Comparison of ENCODE assay signal across 17 cellular contexts in the genomic region with DNA sequence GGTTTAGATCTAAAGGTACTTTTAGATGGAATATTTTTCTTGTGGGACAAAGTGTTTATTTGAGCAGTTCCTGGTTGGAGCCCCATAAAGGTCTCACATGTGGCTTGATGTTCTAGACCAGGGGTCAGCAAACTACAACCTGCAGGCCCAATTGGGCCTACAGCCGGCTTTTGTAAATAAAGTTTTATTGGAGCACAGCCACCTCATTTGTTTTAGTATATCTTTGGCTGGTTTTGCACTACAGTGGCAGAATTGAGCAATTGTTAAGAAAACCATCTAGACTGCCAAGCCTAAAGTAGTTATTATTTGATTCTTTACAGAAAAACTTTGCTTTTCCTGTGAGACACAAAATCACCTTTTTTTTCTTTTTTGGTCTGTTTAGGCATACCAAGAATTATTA. TPM values are rescaled to one million over a fixed set of nuclear protein-coding genes. Genes with fewer than 3 reads are reported as not detected.
DNase-seq lines count a peak whose midpoint lies in the region; ATAC-seq, FAIRE-seq and TF ChIP-seq lines count a peak whose summit lies in the region.
"Had no signal": no experiment of that assay in that cellular context is flagged by ENCODE, and none has a peak within 500 bp of the region (broad histone marks: within the 10 kb centered on the region; RNA-seq: fewer than 3 reads in every experiment).

No MANE protein-coding gene starts in this region.

- H2BK5ac ChIP-seq in IMR-90 (ENCODE audit: low read depth, low read length, poor library complexity, severe bottlenecking): no peak overlapping the region

- no peak for DNase-seq in IMR-90
- DNase-seq in adipocyte (ENCODE audit: low read depth): peak; percentile 4
- peak; percentile 47 for DNase-seq in fibroblast of gingiva (ENCODE audit: low read depth)
- DNase-seq in HepG2 (ENCODE audit: low spot score): no peak
- no peak for DNase-seq in Caco-2
- no peak for DNase-seq in SKM-1 treated with dmso at 0.1 percent for 144 hours (lab: John Stamatoyannopoulos, UW; ENCODE audit: unreplicated experiment)
- DNase-seq in smooth muscle cell (lab: John Stamatoyannopoulos, UW; ENCODE audit: unreplicated experiment): no peak
- DNase-seq: BE2C; CD8-positive, alpha-beta T cell; COR-L47; DND-41; GDM1 had no signal

- H3K9me3 ChIP-seq in IMR-90 (ENCODE audit: control insufficient read depth, insufficient read depth, low read length) (no peaks in the 10 kb centered on the region), adipocyte (ENCODE audit: control insufficient read depth, low read length) (no peaks in the 10 kb centered on the region), HepG2 (ENCODE audit: low read length) (no peaks in the 10 kb centered on the region), Caco-2 (no peaks in the 10 kb centered on the region), smooth muscle cell (replicated peaks; ENCODE audit: low read depth) (no peaks in the 10 kb centered on the region)
- H3K9me3 ChIP-seq: BE2C had no signal

- no peak for TF ChIP-seq CTCF in IMR-90 (conservative IDR thresholded peaks at IDR 0.05; ENCODE audit: low read depth, low read length)
- no peak for TF ChIP-seq CTCF in HepG2 (CRISPR knock-in tag; IDR thresholded peaks at IDR 0.05)
- no peak for TF ChIP-seq CTCF in Caco-2 (IDR thresholded peaks at IDR 0.05; ENCODE audit: insufficient read depth in 1 of 2, low read depth in 1 of 2, low read length in 1 of 2, severe bottlenecking in 1 of 2, unreplicated experiment in 1 of 2)
- TF ChIP-seq CTCF in smooth muscle cell (IDR thresholded peaks at IDR 0.05; ENCODE audit: borderline replicate concordance, insufficient read depth, poor library complexity, severe bottlenecking): no peak

- no peaks in the 10 kb centered on the region for H3K4me1 Mint-ChIP-seq in Caco-2 (ENCODE audit: low read depth, unreplicated experiment)

- H3K36me3 Mint-ChIP-seq in Caco-2 (ENCODE audit: insufficient read depth, unreplicated experiment): peaks cover 39% of the 10 kb centered on the region

- no peaks in the 10 kb centered on the region for H3K27me3 Mint-ChIP-seq in Caco-2 (ENCODE audit: insufficient read depth, unreplicated experiment)

- BruUV-seq in IMR-90 (replicated peaks; lab: Mats Ljungman, UMichigan) (no TSS peak), HepG2 (replicated peaks; lab: Mats Ljungman, UMichigan) (no TSS peak), Caco-2 (replicated peaks; lab: Mats Ljungman, UMichigan) (no TSS peak)

- no peak overlapping the region for H2BK15ac ChIP-seq in IMR-90 (ENCODE audit: low read depth, low read length)

- H3K9ac ChIP-seq in IMR-90 (ENCODE audit: low read depth, low read length) (no peak overlapping the region), adipocyte (ENCODE audit: low read length) (no peak overlapping the region), HepG2 (ENCODE audit: insufficient read depth, low read depth, low read length) (no peak overlapping the region), smooth muscle cell (ENCODE audit: low read depth) (no peak overlapping the region)

- no peak overlapping the region for H2AK5ac ChIP-seq in IMR-90 (ENCODE audit: low read depth, low read length)

- H3K36me3 ChIP-seq in IMR-90 (ENCODE audit: control insufficient read depth, insufficient read depth, low read length) (peaks cover 3% of the 10 kb centered on the region), adipocyte (ENCODE audit: control insufficient read depth, insufficient read depth, low read length, severe bottlenecking) (no peaks in the 10 kb centered on the region), HepG2 (replicated peaks in 1 of 2; ENCODE audit: control insufficient read depth in 1 of 2, insufficient read depth in 2 of 2, low read length in 2 of 2) (peaks cover 5 to 33% of the 10 kb centered on the region in 2 experiments; a peak in 4 of 5 replicates), Caco-2 (ENCODE audit: control insufficient read depth, insufficient read depth, low read length) (no peaks in the 10 kb centered on the region; the same call in 1 of the 2 replicates), smooth muscle cell (ENCODE audit: low read depth) (no peaks in the 10 kb centered on the region)

- intact Hi-C loops in IMR-90 (cut with micrococcal nuclease) (no loop called here), HepG2 (cut with micrococcal nuclease; ENCODE audit: unreplicated experiment) (no loop called here), Caco-2 (cut with micrococcal nuclease; ENCODE audit: unreplicated experiment) (no loop called here)

- H3K79me2 ChIP-seq in HepG2 (ENCODE audit: insufficient read depth, low read length) (no peaks in the 10 kb centered on the region), smooth muscle cell (ENCODE audit: low read depth) (no peaks in the 10 kb centered on the region)

- H2AFZ ChIP-seq in IMR-90 (replicated peaks; ENCODE audit: low read length, poor library complexity): no peak overlapping the region
- no peak overlapping the region for H2AFZ ChIP-seq in HepG2 (ENCODE audit: low read length)
- no peak overlapping the region for H2AFZ ChIP-seq in smooth muscle cell (ENCODE audit: low read depth)

- no peak overlapping the region for H4K5ac ChIP-seq in IMR-90 (ENCODE audit: low read depth, low read length)

- H3K27ac ChIP-seq in IMR-90 (ENCODE audit: insufficient read depth, low read length) (no peak overlapping the region), HepG2 (ENCODE audit: extremely low read length, insufficient read depth, low read length) (no peak overlapping the region), smooth muscle cell (ENCODE audit: low read depth) (no peak overlapping the region)
- H3K27ac ChIP-seq: C4-2B had no signal

- TF ChIP-seq EP300 in HepG2 (IDR thresholded peaks at IDR 0.05; ENCODE audit: low read depth in 2 of 2, low read length in 2 of 2) (no peak), HepG2 (CRISPR knock-in tag; IDR thresholded peaks at IDR 0.05; ENCODE audit: borderline replicate concordance) (no peak)

- ATAC-seq in IMR-90 (ENCODE audit: low read depth) (peak; percentile 27; the same call in 1 of the 2 replicates), HepG2 (no peak)
- ATAC-seq: CD8-positive, alpha-beta T cell; HCT116 had no signal

- H2AK9ac ChIP-seq in IMR-90 (replicated peaks; ENCODE audit: low read depth, low read length, poor library complexity): no peak overlapping the region

- dilution Hi-C loops in IMR-90 (cut with HindIII; ENCODE audit: low sequenced_read_pairs, unreplicated experiment): no loop called here

- no peak overlapping the region for H4K8ac ChIP-seq in IMR-90 (ENCODE audit: low read depth in 2 of 2, low read length in 2 of 2)

- H3K14ac ChIP-seq in IMR-90 (replicated peaks; ENCODE audit: low read depth, low read length): no peak overlapping the region

- no peak overlapping the region for H2BK120ac ChIP-seq in IMR-90 (ENCODE audit: low read depth, low read length)

- TF ChIP-seq RAD21 in IMR-90 (IDR thresholded peaks at IDR 0.05; ENCODE audit: low read length) (no peak), HepG2 (CRISPR knock-in tag; IDR thresholded peaks at IDR 0.05) (no peak)

- H3K4me2 ChIP-seq in IMR-90 (ENCODE audit: low read depth, low read length): no peak overlapping the region
- no peak overlapping the region for H3K4me2 ChIP-seq in HepG2 (ENCODE audit: low read depth, low read length)
- H3K4me2 ChIP-seq in smooth muscle cell: no peak overlapping the region

- H4K20me1 ChIP-seq in IMR-90 (ENCODE audit: insufficient read depth, low read length) (no peaks in the 10 kb centered on the region), HepG2 (ENCODE audit: insufficient read depth, low read length) (no peaks in the 10 kb centered on the region), smooth muscle cell (ENCODE audit: low read depth) (no peaks in the 10 kb centered on the region)

- no peaks in the 10 kb centered on the region for H3F3A ChIP-seq in smooth muscle cell (ENCODE audit: low read depth)

- in situ Hi-C loops in IMR-90 (cut with MboI; ENCODE audit: low sequenced_read_pairs): no loop called here
- in situ Hi-C loops in HepG2 (cut with HindIII; ENCODE audit: extremely low pct_ligation_motif_present, low pct_unique_long_range_greater_than_20kb): no loop called here

- H3K9me3 Mint-ChIP-seq in Caco-2 (ENCODE audit: unreplicated experiment): no peaks in the 10 kb centered on the region

- no CpG with 5 or more reads among the region's 1 CpG for WGBS in IMR-90 (ENCODE audit: extremely low coverage in 2 of 2, insufficient read length in 1 of 2), 2 experiments
- WGBS in HepG2 (ENCODE audit: low lambda C conversion rate): 89% methylated on average over 1 of the region's 1 CpG
- WGBS in smooth muscle cell (ENCODE audit: low lambda C conversion rate): 100% methylated on average over 1 of the region's 1 CpG

- POLR2A ChIA-PET in IMR-90 (lab: Charles Lee; ENCODE audit: unreplicated experiment) (no interaction called here), HepG2 (lab: Yijun Ruan, JAX) (no interaction called here), Caco-2 (lab: Charles Lee) (no interaction called here)

- FAIRE-seq in HepG2 (lab: Jason Lieb, UNC): no peak
- FAIRE-seq: A204.1, H54, HTR-8/SVneo had no signal

- H3K79me1 ChIP-seq in IMR-90 (ENCODE audit: low read depth in 1 of 2, low read length in 2 of 2): peaks cover 0 to 6% of the 10 kb centered on the region in 2 experiments; a peak in 1 of 4 replicates

- H3K18ac ChIP-seq in IMR-90 (ENCODE audit: low read depth, low read length): no peak overlapping the region

- no peak overlapping the region for H2BK20ac ChIP-seq in IMR-90 (ENCODE audit: low read depth, low read length)

- H3K4me3 ChIP-seq in IMR-90 (ENCODE audit: insufficient read depth, low read depth, low read length) (no peak overlapping the region), adipocyte (ENCODE audit: low read length) (no peak overlapping the region), HepG2 (replicated peaks in 1 of 3; ENCODE audit: insufficient read depth in 1 of 3, low read depth in 2 of 3, low read length in 3 of 3) (no peak overlapping the region), Caco-2 (ENCODE audit: low read depth, low read length) (no peak overlapping the region), smooth muscle cell (no peak overlapping the region)

- H3K27me3 ChIP-seq in IMR-90 (ENCODE audit: control insufficient read depth, insufficient read depth, low read length): no peaks in the 10 kb centered on the region
- no peaks in the 10 kb centered on the region for H3K27me3 ChIP-seq in adipocyte (replicated peaks; ENCODE audit: control insufficient read depth, insufficient read depth, low read length)
- H3K27me3 ChIP-seq in HepG2 (ENCODE audit: control insufficient read depth in 1 of 2, insufficient read depth in 2 of 2, low read length in 2 of 2): no peaks in the 10 kb centered on the region; a peak in 1 of 5 replicates
- H3K27me3 ChIP-seq in Caco-2 (replicated peaks; ENCODE audit: control insufficient read depth, insufficient read depth, low read length): no peaks in the 10 kb centered on the region
- no peaks in the 10 kb centered on the region for H3K27me3 ChIP-seq in smooth muscle cell (ENCODE audit: low read depth)
- H3K27me3 ChIP-seq: BE2C had no signal

- no peak overlapping the region for H3K27ac Mint-ChIP-seq in Caco-2 (ENCODE audit: unreplicated experiment)
- H3K27ac Mint-ChIP-seq: CD8-positive, alpha-beta T cell had no signal

- no peak overlapping the region for H3K23ac ChIP-seq in IMR-90 (ENCODE audit: low read depth, low read length)

- CTCF ChIA-PET in IMR-90 (lab: Yijun Ruan, JAX) (no interaction called here), HepG2 (lab: Yijun Ruan, JAX; ENCODE audit: low intra/inter-chr PET ratio, low total read pairs) (no interaction called here), Caco-2 (lab: Charles Lee) (no interaction called here)

- no peak overlapping the region for H4K91ac ChIP-seq in IMR-90 (ENCODE audit: insufficient read depth, low read depth, low read length)

- H3K4ac ChIP-seq in IMR-90 (ENCODE audit: low read depth, low read length): no peak overlapping the region

- TF ChIP-seq POLR2A in IMR-90 (IDR thresholded peaks at IDR 0.05; ENCODE audit: low read depth, low read length) (no peak), HepG2 (IDR thresholded peaks at IDR 0.05; ENCODE audit: insufficient read depth in 1 of 2, low read depth in 2 of 2, low read length in 2 of 2) (no peak)

- H3K4me1 ChIP-seq in IMR-90 (ENCODE audit: control insufficient read depth, insufficient read depth, low read length) (no peaks in the 10 kb centered on the region), adipocyte (ENCODE audit: control insufficient read depth, insufficient read depth, low read length) (peaks cover 2% of the 10 kb centered on the region), HepG2 (ENCODE audit: insufficient read depth, low read length) (no peaks in the 10 kb centered on the region), Caco-2 (no peaks in the 10 kb centered on the region), smooth muscle cell (ENCODE audit: low read depth) (no peaks in the 10 kb centered on the region)
- H3K4me1 ChIP-seq: BE2C had no signal

- no peak overlapping the region for H3K56ac ChIP-seq in IMR-90 (ENCODE audit: extremely low read depth, insufficient read depth, low read length)

- H3K9me1 ChIP-seq in IMR-90 (ENCODE audit: insufficient read depth, low read length): no peaks in the 10 kb centered on the region

- H3K4me3 Mint-ChIP-seq in Caco-2 (ENCODE audit: unreplicated experiment): no peak overlapping the region
- H3K4me3 Mint-ChIP-seq: CD8-positive, alpha-beta T cell had no signal

RNA-seq across cellular contexts. Expression of gene NDC80, which starts 41.6 kb away (rescaled TPM):
- total RNA-seq in IMR-90 (2012; rRNA removed): 11.8 and 15.3 TPM in 2 replicates
- 11.1 and 15.5 TPM in 2 replicates for polyA plus RNA-seq in IMR-90 (2012; rRNA removed)
- 0.98 and 1.4 TPM in 2 replicates for polyA plus RNA-seq in IMR-90 (2012; cell fraction: cytosol; rRNA removed)
- 0.57 and 4.6 TPM in 2 replicates for polyA plus RNA-seq in IMR-90 (2012; cell fraction: nucleus; rRNA removed; ENCODE audit: low replicate concordance)
- total RNA-seq in HepG2 (2016; rRNA removed; fragmentation: Illumina TruSeq; extraction: Trizol): 33.0 and 47.0 TPM in 2 replicates
- total RNA-seq in HepG2 (2016; cell fraction: cytosol; rRNA removed; fragmentation: Illumina TruSeq; extraction: Trizol; ENCODE audit: low read depth): 4.3 and 6.1 TPM in 2 replicates
- 32.7 and 45.7 TPM in 2 replicates for total RNA-seq in HepG2 (2016; cell fraction: insoluble cytoplasmic fraction; rRNA removed; fragmentation: Illumina TruSeq; extraction: Trizol)
- total RNA-seq in HepG2 (2016; cell fraction: membrane; rRNA removed; fragmentation: Illumina TruSeq; extraction: Trizol): 8.2 and 9.5 TPM in 2 replicates
- total RNA-seq in HepG2 (2016; cell fraction: nucleus; rRNA removed; fragmentation: Illumina TruSeq; extraction: Trizol): 28.1 and 31.1 TPM in 2 replicates
- 5.5 and 9.6 TPM in 2 replicates for polyA plus RNA-seq in HepG2 (2011; rRNA removed)
- polyA plus RNA-seq in HepG2 (2011; cell fraction: cytosol; rRNA removed): 3.2 TPM in 2 replicates
- 5.3 and 6.6 TPM in 2 replicates for polyA plus RNA-seq in HepG2 (2011; cell fraction: nucleus; rRNA removed)
- polyA plus RNA-seq in HepG2 (2012): 6.5 and 14.5 TPM in 2 replicates
- 2.0 and 2.1 TPM in 2 replicates for polyA plus RNA-seq in HepG2 (2016; cell fraction: cytosol; fragmentation: Illumina TruSeq; extraction: Trizol; ENCODE audit: low read depth)
- 37.2 and 40.2 TPM in 2 replicates for polyA plus RNA-seq in HepG2 (2016; cell fraction: insoluble cytoplasmic fraction; fragmentation: Illumina TruSeq; extraction: Trizol; ENCODE audit: low read depth)
- 2.4 and 3.5 TPM in 2 replicates for polyA plus RNA-seq in HepG2 (2016; cell fraction: membrane; fragmentation: Illumina TruSeq; extraction: Trizol; ENCODE audit: low read depth)
- polyA plus RNA-seq in HepG2 (2016; cell fraction: nucleus; fragmentation: Illumina TruSeq; extraction: Trizol; ENCODE audit: insufficient read depth, low read depth): 23.0 and 26.5 TPM in 2 replicates
- 6.0 and 39.3 TPM in 2 replicates for polyA minus RNA-seq in HepG2 (2011; rRNA and poly(A)+ RNA removed; ENCODE audit: low replicate concordance)
- polyA minus RNA-seq in HepG2 (2011; cell fraction: cytosol; rRNA and poly(A)+ RNA removed): 5.6 and 7.0 TPM in 2 replicates
- polyA minus RNA-seq in HepG2 (2011; cell fraction: nucleus; rRNA and poly(A)+ RNA removed): 32.8 and 47.0 TPM in 2 replicates
- total RNA-seq in Caco-2 (2022): 51.7 and 52.6 TPM in 2 replicates
- 8.2 and 9.1 TPM in 2 replicates for total RNA-seq in smooth muscle cell
- 8.1 and 8.8 TPM in 2 replicates for polyA plus RNA-seq in smooth muscle cell

RNA-seq across cellular contexts. Expression of gene METTL4, which starts 41.7 kb away (rescaled TPM):
- 5.4 and 6.7 TPM in 2 replicates for total RNA-seq in IMR-90 (2012; rRNA removed)
- 3.9 and 4.9 TPM in 2 replicates for polyA plus RNA-seq in IMR-90 (2012; rRNA removed)
- 0.81 and 1.6 TPM in 2 replicates for polyA plus RNA-seq in IMR-90 (2012; cell fraction: cytosol; rRNA removed)
- 1.0 and 9.8 TPM in 2 replicates for polyA plus RNA-seq in IMR-90 (2012; cell fraction: nucleus; rRNA removed; ENCODE audit: low replicate concordance)
- 6.8 and 8.4 TPM in 2 replicates for total RNA-seq in HepG2 (2016; rRNA removed; fragmentation: Illumina TruSeq; extraction: Trizol)
- total RNA-seq in HepG2 (2016; cell fraction: cytosol; rRNA removed; fragmentation: Illumina TruSeq; extraction: Trizol; ENCODE audit: low read depth): 2.2 and 2.6 TPM in 2 replicates
- total RNA-seq in HepG2 (2016; cell fraction: insoluble cytoplasmic fraction; rRNA removed; fragmentation: Illumina TruSeq; extraction: Trizol): 10.4 and 11.1 TPM in 2 replicates
- total RNA-seq in HepG2 (2016; cell fraction: membrane; rRNA removed; fragmentation: Illumina TruSeq; extraction: Trizol): 7.2 and 9.1 TPM in 2 replicates
- total RNA-seq in HepG2 (2016; cell fraction: nucleus; rRNA removed; fragmentation: Illumina TruSeq; extraction: Trizol): 14.4 and 14.8 TPM in 2 replicates
- polyA plus RNA-seq in HepG2 (2011; rRNA removed): 5.6 and 8.1 TPM in 2 replicates
- polyA plus RNA-seq in HepG2 (2011; cell fraction: cytosol; rRNA removed): 2.8 and 3.9 TPM in 2 replicates
- polyA plus RNA-seq in HepG2 (2011; cell fraction: nucleus; rRNA removed): 5.4 and 6.7 TPM in 2 replicates
- 5.7 and 6.2 TPM in 2 replicates for polyA plus RNA-seq in HepG2 (2012)
- 2.6 and 3.4 TPM in 2 replicates for polyA plus RNA-seq in HepG2 (2016; cell fraction: cytosol; fragmentation: Illumina TruSeq; extraction: Trizol; ENCODE audit: low read depth)
- 9.9 and 13.8 TPM in 2 replicates for polyA plus RNA-seq in HepG2 (2016; cell fraction: insoluble cytoplasmic fraction; fragmentation: Illumina TruSeq; extraction: Trizol; ENCODE audit: low read depth)
- polyA plus RNA-seq in HepG2 (2016; cell fraction: membrane; fragmentation: Illumina TruSeq; extraction: Trizol; ENCODE audit: low read depth): 4.2 and 5.2 TPM in 2 replicates
- polyA plus RNA-seq in HepG2 (2016; cell fraction: nucleus; fragmentation: Illumina TruSeq; extraction: Trizol; ENCODE audit: insufficient read depth, low read depth): 22.4 and 23.4 TPM in 2 replicates
- polyA minus RNA-seq in HepG2 (2011; rRNA and poly(A)+ RNA removed; ENCODE audit: low replicate concordance): 4.1 and 12.7 TPM in 2 replicates
- polyA minus RNA-seq in HepG2 (2011; cell fraction: cytosol; rRNA and poly(A)+ RNA removed): 3.7 and 3.9 TPM in 2 replicates
- 20.5 and 21.6 TPM in 2 replicates for polyA minus RNA-seq in HepG2 (2011; cell fraction: nucleus; rRNA and poly(A)+ RNA removed)
- 15.0 and 20.1 TPM in 2 replicates for total RNA-seq in Caco-2 (2022)
- 7.3 and 27.7 TPM in 2 replicates for total RNA-seq in smooth muscle cell
- 6.6 and 8.2 TPM in 2 replicates for polyA plus RNA-seq in smooth muscle cell

RNA-seq across cellular contexts. Expression of gene SMCHD1, which starts 42.5 kb away (rescaled TPM):
- total RNA-seq in IMR-90 (2012; rRNA removed) (47.3 and 78.6 TPM in 2 replicates), HepG2 (2016; rRNA removed; fragmentation: Illumina TruSeq; extraction: Trizol) (93.6 and 110 TPM in 2 replicates), Caco-2 (2022) (56.6 and 57.4 TPM in 2 replicates), smooth muscle cell (46.3 and 68.6 TPM in 2 replicates)
- polyA plus RNA-seq in IMR-90 (2012; rRNA removed) (11.2 and 14.8 TPM in 2 replicates), HepG2 (2011; rRNA removed) (17.9 and 21.4 TPM in 2 replicates), smooth muscle cell (5.9 and 12.7 TPM in 2 replicates)
- 1.3 and 1.6 TPM in 2 replicates for polyA plus RNA-seq in IMR-90 (2012; cell fraction: cytosol; rRNA removed)
- 1.9 and 24.9 TPM in 2 replicates for polyA plus RNA-seq in IMR-90 (2012; cell fraction: nucleus; rRNA removed; ENCODE audit: low replicate concordance)
- total RNA-seq in HepG2 (2016; cell fraction: cytosol; rRNA removed; fragmentation: Illumina TruSeq; extraction: Trizol; ENCODE audit: low read depth): 13.6 and 15.9 TPM in 2 replicates
- 84.6 and 113 TPM in 2 replicates for total RNA-seq in HepG2 (2016; cell fraction: insoluble cytoplasmic fraction; rRNA removed; fragmentation: Illumina TruSeq; extraction: Trizol)
- 23.8 and 24.6 TPM in 2 replicates for total RNA-seq in HepG2 (2016; cell fraction: membrane; rRNA removed; fragmentation: Illumina TruSeq; extraction: Trizol)
- 173 and 188 TPM in 2 replicates for total RNA-seq in HepG2 (2016; cell fraction: nucleus; rRNA removed; fragmentation: Illumina TruSeq; extraction: Trizol)
- polyA plus RNA-seq in HepG2 (2011; cell fraction: cytosol; rRNA removed): 6.3 and 9.9 TPM in 2 replicates
- 24.2 and 26.2 TPM in 2 replicates for polyA plus RNA-seq in HepG2 (2011; cell fraction: nucleus; rRNA removed)
- 24.4 and 28.6 TPM in 2 replicates for polyA plus RNA-seq in HepG2 (2012)
- 0.93 and 1.4 TPM in 2 replicates for polyA plus RNA-seq in HepG2 (2016; cell fraction: cytosol; fragmentation: Illumina TruSeq; extraction: Trizol; ENCODE audit: low read depth)
- 52.1 and 55.6 TPM in 2 replicates for polyA plus RNA-seq in HepG2 (2016; cell fraction: insoluble cytoplasmic fraction; fragmentation: Illumina TruSeq; extraction: Trizol; ENCODE audit: low read depth)
- 2.3 and 3.4 TPM in 2 replicates for polyA plus RNA-seq in HepG2 (2016; cell fraction: membrane; fragmentation: Illumina TruSeq; extraction: Trizol; ENCODE audit: low read depth)
- polyA plus RNA-seq in HepG2 (2016; cell fraction: nucleus; fragmentation: Illumina TruSeq; extraction: Trizol; ENCODE audit: insufficient read depth, low read depth): 90.4 and 91.3 TPM in 2 replicates
- polyA minus RNA-seq in HepG2 (2011; rRNA and poly(A)+ RNA removed; ENCODE audit: low replicate concordance): 18.4 and 33.4 TPM in 2 replicates
- 38.2 and 47.6 TPM in 2 replicates for polyA minus RNA-seq in HepG2 (2011; cell fraction: cytosol; rRNA and poly(A)+ RNA removed)
- 266 and 276 TPM in 2 replicates for polyA minus RNA-seq in HepG2 (2011; cell fraction: nucleus; rRNA and poly(A)+ RNA removed)

Comparison
In these comparisons a context has a peak if more than half of its experiments do, and no peak if none do; other contexts are left out.
1. DNase-seq: peak in adipocyte (single experiment) and fibroblast of gingiva (single experiment); none in IMR-90 (single experiment), HepG2 (single experiment), Caco-2 (0 of 2), SKM-1 treated with dmso at 0.1 percent for 144 hours (single experiment) and smooth muscle cell (single experiment).